ENCODE assay signal across 16 cellular contexts in the genomic region with DNA sequence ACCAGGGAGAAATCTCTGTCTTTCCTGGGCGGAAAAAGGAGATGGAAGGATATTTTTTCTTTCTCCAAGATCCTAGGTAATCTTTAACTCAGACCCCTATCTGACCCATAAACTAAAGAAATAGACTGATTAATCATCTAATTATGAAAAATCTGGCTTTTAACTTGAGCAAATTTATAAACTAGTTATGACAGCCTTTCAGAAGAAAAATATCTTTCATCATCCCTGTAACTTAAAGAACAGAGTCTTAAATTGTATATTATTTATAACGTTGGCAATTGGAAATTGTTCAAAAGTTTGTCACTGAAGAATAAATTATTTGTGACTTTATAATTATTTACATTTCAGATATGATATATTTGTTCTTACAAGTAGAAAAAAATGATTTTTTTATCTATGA. TPM values are rescaled to one million over a fixed set of nuclear protein-coding genes. Genes with fewer than 3 reads are reported as not detected.
DNase-seq lines count a peak whose midpoint lies in the region; ATAC-seq and TF ChIP-seq lines count a peak whose summit lies in the region.
"Had no signal": no experiment of that assay in that cellular context is flagged by ENCODE, and none has a peak within 500 bp of the region (broad histone marks: within the 10 kb centered on the region; RNA-seq: fewer than 3 reads in every experiment).

No MANE protein-coding gene starts in this region.

- in situ Hi-C loops in gastrocnemius medialis (cut with MboI; ENCODE audit: low sequenced_read_pairs in 4 of 4) = no loop called here

- no peak for TF ChIP-seq POLR2A in gastrocnemius medialis (IDR thresholded peaks at IDR 0.05)

- peaks cover 0 to 16% (median 11%) of the 10 kb centered on the region in 11 experiments; a peak in 15 of 22 replicates for H3K9me3 ChIP-seq in BLaER1 treated with 17β-estradiol and CSF1 and Interleukin-3, amounts not matched to agents 10 nM and 100 nM (replicated peaks in 1 of 11)
- no peaks in the 10 kb centered on the region for H3K9me3 ChIP-seq in SK-N-SH
- H3K9me3 ChIP-seq in mesenchymal stem cell (ENCODE audit: control insufficient read depth, low read length) = no peaks in the 10 kb centered on the region
- no peaks in the 10 kb centered on the region for H3K9me3 ChIP-seq in gastrocnemius medialis
- H3K9me3 ChIP-seq: Caco-2, Peyer's patch had no signal

- no peak overlapping the region for H2BK5ac ChIP-seq in mesenchymal stem cell (ENCODE audit: low read depth, low read length, poor library complexity, severe bottlenecking)

- no peaks in the 10 kb centered on the region for H4K20me1 ChIP-seq in BLaER1 treated with 17β-estradiol and CSF1 and Interleukin-3, amounts not matched to agents 10 nM and 100 nM
- H4K20me1 ChIP-seq in SK-N-SH (ENCODE audit: insufficient read depth) = no peaks in the 10 kb centered on the region

- H3K9me2 ChIP-seq in SK-N-SH = no peaks in the 10 kb centered on the region

- H3K36me3 ChIP-seq in BLaER1 treated with 17β-estradiol and CSF1 and Interleukin-3, amounts not matched to agents 10 nM and 100 nM = no peaks in the 10 kb centered on the region; a peak in 1 of 22 replicates
- H3K36me3 ChIP-seq in SK-N-SH (replicated peaks in 1 of 2; ENCODE audit: control insufficient read depth in 1 of 2, insufficient read depth in 2 of 2, low read length in 1 of 2) (no peaks in the 10 kb centered on the region), mesenchymal stem cell (ENCODE audit: control insufficient read depth in 1 of 2, insufficient read depth in 2 of 2, low read depth in 1 of 2, low read length in 2 of 2) (no peaks in the 10 kb centered on the region), gastrocnemius medialis (no peaks in the 10 kb centered on the region)
- H3K36me3 ChIP-seq: Peyer's patch had no signal

- no peaks in the 10 kb centered on the region for H3K27me3 ChIP-seq in BLaER1 treated with 17β-estradiol and CSF1 and Interleukin-3, amounts not matched to agents 10 nM and 100 nM
- H3K27me3 ChIP-seq in SK-N-SH (ENCODE audit: insufficient read depth) = no peaks in the 10 kb centered on the region
- no peaks in the 10 kb centered on the region for H3K27me3 ChIP-seq in mesenchymal stem cell (ENCODE audit: control insufficient read depth in 1 of 2, insufficient read depth in 1 of 2, low read length in 2 of 2)
- H3K27me3 ChIP-seq in gastrocnemius medialis = no peaks in the 10 kb centered on the region
- H3K27me3 ChIP-seq: Peyer's patch had no signal

- POLR2A ChIA-PET in SK-N-SH (lab: Yijun Ruan, JAX) = no interaction called here
- POLR2A ChIA-PET in activated CD8-positive, alpha-beta T cell treated with anti-CD3 and anti-CD28 coated beads, Interleukin-2, amount 10 ng/mL, durations not matched to agents 7 days and 5 days (lab: Charles Lee) = no interaction called here

- no peak overlapping the region for H2BK12ac ChIP-seq in mesenchymal stem cell (ENCODE audit: low read length in 2 of 2)

- peak overlapping the region in 2 of 10 experiments; percentile 24 to 26; a peak in 2 of 20 replicates for H3K4me3 ChIP-seq in BLaER1 treated with 17β-estradiol and CSF1 and Interleukin-3, amounts not matched to agents 10 nM and 100 nM
- H3K4me3 ChIP-seq in SK-N-SH (ENCODE audit: low read depth in 2 of 2, low read length in 1 of 2) (no peak overlapping the region; a peak in 1 of 4 replicates), mesenchymal stem cell (ENCODE audit: insufficient read depth in 1 of 2, low read depth in 1 of 2, low read length in 2 of 2) (no peak overlapping the region), gastrocnemius medialis (no peak overlapping the region)
- H3K4me3 ChIP-seq: GM12878, K562, Peyer's patch had no signal

- H2AK5ac ChIP-seq in mesenchymal stem cell (ENCODE audit: low read length, severe bottlenecking) = no peak overlapping the region

- TF ChIP-seq CTCF in SK-N-SH (IDR thresholded peaks at IDR 0.05) (no peak), gastrocnemius medialis (IDR thresholded peaks at IDR 0.05 in 4 of 5, conservative IDR thresholded peaks at IDR 0.05 in 1 of 5) (no peak)

- H4K91ac ChIP-seq in mesenchymal stem cell (ENCODE audit: low read length) = no peak overlapping the region

- peak overlapping the region in 8 of 11 experiments; percentile 36 to 57 (median 46); a peak in 11 of 22 replicates for H3K27ac ChIP-seq in BLaER1 treated with 17β-estradiol and CSF1 and Interleukin-3, amounts not matched to agents 10 nM and 100 nM
- H3K27ac ChIP-seq in SK-N-SH (ENCODE audit: low read depth in 2 of 2, low read length in 1 of 2) (peak overlapping the region; percentile 29 to 56; a peak in 3 of 4 replicates), mesenchymal stem cell (ENCODE audit: low read length, poor library complexity, severe bottlenecking) (no peak overlapping the region), gastrocnemius medialis (peak overlapping the region; percentile 39 to 69 (median 60))
- H3K27ac ChIP-seq: Peyer's patch had no signal

- no peak overlapping the region for H3K4me3 Mint-ChIP-seq in activated CD8-positive, alpha-beta T cell treated with anti-CD3 and anti-CD28 coated beads, Interleukin-2, amount 10 ng/mL, durations not matched to agents 7 days and 5 days
- H3K4me3 Mint-ChIP-seq: CD4-positive, CD25-positive, alpha-beta regulatory T cell had no signal

- no peak overlapping the region for H3K23ac ChIP-seq in mesenchymal stem cell (ENCODE audit: low read length in 2 of 2)

- H3K79me2 ChIP-seq in SK-N-SH (ENCODE audit: insufficient read depth) = no peaks in the 10 kb centered on the region

- H3K9me3 Mint-ChIP-seq in activated CD8-positive, alpha-beta T cell treated with anti-CD3 and anti-CD28 coated beads, Interleukin-2, amount 10 ng/mL, durations not matched to agents 7 days and 5 days (ENCODE audit: insufficient read depth) = no peaks in the 10 kb centered on the region

- intact Hi-C loops in gastrocnemius medialis (cut with DNase I; ENCODE audit: low total_unique reads) = no loop called here

- H3F3A ChIP-seq in SK-N-SH (replicated peaks; ENCODE audit: insufficient read depth) = peaks cover 8% of the 10 kb centered on the region

- CTCF ChIA-PET in SK-N-SH (lab: Yijun Ruan, JAX) = no interaction called here
- CTCF ChIA-PET in activated CD8-positive, alpha-beta T cell treated with anti-CD3 and anti-CD28 coated beads, Interleukin-2, amount 10 ng/mL, durations not matched to agents 7 days and 5 days (lab: Charles Lee) = no interaction called here

- H3K4me2 ChIP-seq in BLaER1 treated with 17β-estradiol and CSF1 and Interleukin-3, amounts not matched to agents 10 nM and 100 nM = peak overlapping the region; percentile 49 to 80 (median 69)
- 0 out of 2 replicates have a peak overlapping the region, but pooled peaks have one; percentile 39 for H3K4me2 ChIP-seq in SK-N-SH
- H3K4me2 ChIP-seq in mesenchymal stem cell (ENCODE audit: low read length, poor library complexity, severe bottlenecking) = no peak overlapping the region

- no peaks in the 10 kb centered on the region for H3K79me1 ChIP-seq in mesenchymal stem cell (replicated peaks; ENCODE audit: low read length, poor library complexity, severe bottlenecking)

- no peak for TF ChIP-seq RAD21 in SK-N-SH (IDR thresholded peaks at IDR 0.05; ENCODE audit: low read length)

- H3K9ac ChIP-seq in BLaER1 treated with 17β-estradiol and CSF1 and Interleukin-3, amounts not matched to agents 10 nM and 100 nM = peak overlapping the region in 8 of 11 experiments; percentile 14 to 52 (median 46); a peak in 6 of 22 replicates
- H3K9ac ChIP-seq in SK-N-SH (no peak overlapping the region), mesenchymal stem cell (ENCODE audit: low read length) (peak overlapping the region; percentile 81)

- no peak overlapping the region for H3K14ac ChIP-seq in mesenchymal stem cell (ENCODE audit: low read length in 2 of 2)

- H3K4ac ChIP-seq in mesenchymal stem cell (ENCODE audit: low read depth in 1 of 2, low read length in 2 of 2) = no peak overlapping the region

- WGBS in SK-N-SH (ENCODE audit: low lambda C conversion rate) = 37% methylated on average over 2 of the region's 2 CpGs
- no CpG with 5 or more reads among the region's 2 CpGs for WGBS in mesenchymal stem cell

- H2BK120ac ChIP-seq in mesenchymal stem cell (ENCODE audit: low read depth, low read length) = no peak overlapping the region

- H2BK15ac ChIP-seq in mesenchymal stem cell (ENCODE audit: low read depth, poor library complexity, severe bottlenecking) = no peak overlapping the region

- no peaks in the 10 kb centered on the region for H3K36me3 Mint-ChIP-seq in activated CD8-positive, alpha-beta T cell treated with anti-CD3 and anti-CD28 coated beads, Interleukin-2, amount 10 ng/mL, durations not matched to agents 7 days and 5 days (ENCODE audit: low read depth)
- H3K36me3 Mint-ChIP-seq: CD4-positive, CD25-positive, alpha-beta regulatory T cell had no signal

- H3K27ac Mint-ChIP-seq in activated CD8-positive, alpha-beta T cell treated with anti-CD3 and anti-CD28 coated beads, Interleukin-2, amount 10 ng/mL, durations not matched to agents 7 days and 5 days = no peak overlapping the region
- H3K27ac Mint-ChIP-seq: CD4-positive, CD25-positive, alpha-beta regulatory T cell had no signal

- H3K4me1 Mint-ChIP-seq in activated CD8-positive, alpha-beta T cell treated with anti-CD3 and anti-CD28 coated beads, Interleukin-2, amount 10 ng/mL, durations not matched to agents 7 days and 5 days (ENCODE audit: low read depth) = no peaks in the 10 kb centered on the region
- H3K4me1 Mint-ChIP-seq: CD4-positive, CD25-positive, alpha-beta regulatory T cell had no signal

- ATAC-seq in gastrocnemius medialis = no peak
- no peak for ATAC-seq in activated CD8-positive, alpha-beta T cell treated with anti-CD3 and anti-CD28 coated beads, Interleukin-2, amount 10 ng/mL, durations not matched to agents 7 days and 5 days
- ATAC-seq: K562 had no signal

- H2AFZ ChIP-seq in SK-N-SH (ENCODE audit: low read depth) (peak overlapping the region; percentile 34), mesenchymal stem cell (ENCODE audit: low read depth, low read length) (no peak overlapping the region)

- peaks cover 29 to 52% (median 44%) of the 10 kb centered on the region in 10 experiments for H3K4me1 ChIP-seq in BLaER1 treated with 17β-estradiol and CSF1 and Interleukin-3, amounts not matched to agents 10 nM and 100 nM
- peaks cover 0 to 9% of the 10 kb centered on the region in 2 experiments; a peak in 1 of 4 replicates for H3K4me1 ChIP-seq in SK-N-SH (ENCODE audit: control insufficient read depth in 1 of 2, insufficient read depth in 2 of 2, low read depth in 1 of 2, low read length in 1 of 2)
- no peaks in the 10 kb centered on the region for H3K4me1 ChIP-seq in mesenchymal stem cell (ENCODE audit: control insufficient read depth, insufficient read depth, low read depth, low read length)
- peaks cover 0 to 11% of the 10 kb centered on the region in 2 donors for H3K4me1 ChIP-seq in gastrocnemius medialis
- H3K4me1 ChIP-seq: Caco-2, Peyer's patch had no signal

- no peak overlapping the region for H3K18ac ChIP-seq in mesenchymal stem cell (ENCODE audit: low read depth in 1 of 2, low read length in 2 of 2)

- DNase-seq in SK-N-SH (peak; percentile 15), mesenchymal stem cell (no peak), gastrocnemius medialis (no peak), DMS114 treated with DMSO at 0.1 percent for 48 hours (lab: John Stamatoyannopoulos, UW; ENCODE audit: unreplicated experiment) (no peak)
- no peak for DNase-seq in activated CD8-positive, alpha-beta T cell treated with anti-CD3 and anti-CD28 coated beads, Interleukin-2, amount 10 ng/mL, durations not matched to agents 7 days and 5 days
- DNase-seq in activated effector memory CD4-positive, alpha-beta T cell treated with Interleukin-2 at 50 U/mL for 16 hours = no peak
- DNase-seq: Caco-2; CD4-positive, CD25-positive, alpha-beta regulatory T cell; NCI-H1092 treated with DMSO at 0.1 percent for 48 hours; NCI-H2081 treated with DMSO at 0.1 percent for 48 hours; NCI-H748 treated with DMSO at 0.1 percent for 48 hours; NK-92 treated with Interleukin-12 subunit alpha and Interleukin-12 subunit beta, amount 100 ng/mL, for 24 hours; Peyer's patch had no signal

- no peak; a peak in 1 of 4 replicates for TF ChIP-seq EP300 in SK-N-SH (IDR thresholded peaks at IDR 0.05; ENCODE audit: borderline replicate concordance in 1 of 2, low read depth in 1 of 2, low read length in 1 of 2)

- H3K27me3 Mint-ChIP-seq in activated CD8-positive, alpha-beta T cell treated with anti-CD3 and anti-CD28 coated beads, Interleukin-2, amount 10 ng/mL, durations not matched to agents 7 days and 5 days (ENCODE audit: low read depth) = no peaks in the 10 kb centered on the region

- no peak overlapping the region for H4K8ac ChIP-seq in mesenchymal stem cell (ENCODE audit: low read length)

RNA-seq across cellular contexts. Expression of gene SPRY2, which starts 34.4 kb away (rescaled TPM):
- 115 and 122 TPM in 2 replicates for polyA plus RNA-seq in SK-N-SH (2012; rRNA removed)
- polyA plus RNA-seq in SK-N-SH (2012; cell fraction: cytosol; rRNA removed) = 117 and 141 TPM in 2 replicates
- 55.4 and 69.3 TPM in 2 replicates for polyA plus RNA-seq in SK-N-SH (2012; cell fraction: nucleus; rRNA removed)
- 38.9 TPM for polyA plus RNA-seq in mesenchymal stem cell (2013, experiment 1 of 2)
- 38.8 TPM for polyA plus RNA-seq in mesenchymal stem cell (2013, experiment 2 of 2)
- 10 to 100 TPM; 15.7 to 32.2 (median 22.2) TPM for total RNA-seq in gastrocnemius medialis
- under 1 TPM; 0.10 to 0.29 TPM for total RNA-seq in activated CD8-positive, alpha-beta T cell treated with anti-CD3 and anti-CD28 coated beads, Interleukin-2, amount 10 ng/mL, durations not matched to agents 7 days and 5 days
- polyA plus RNA-seq: CD4-positive, CD25-positive, alpha-beta regulatory T cell had no signal

Comparison
In these comparisons a context has a peak if more than half of its experiments do, and no peak if none do; other contexts are left out.
1. RNA of gene SPRY2, which starts 34.4 kb away (total RNA-seq): 15.7 to 32.2 TPM in gastrocnemius medialis; 0.10 to 0.29 TPM in activated CD8-positive, alpha-beta T cell treated with anti-CD3 and anti-CD28 coated beads, Interleukin-2, amount 10 ng/mL, durations not matched to agents 7 days and 5 days; every median in the first group is over 10 times any median in the second.